5 cellular contexts compared by ENCODE assay signal in the genomic region with DNA sequence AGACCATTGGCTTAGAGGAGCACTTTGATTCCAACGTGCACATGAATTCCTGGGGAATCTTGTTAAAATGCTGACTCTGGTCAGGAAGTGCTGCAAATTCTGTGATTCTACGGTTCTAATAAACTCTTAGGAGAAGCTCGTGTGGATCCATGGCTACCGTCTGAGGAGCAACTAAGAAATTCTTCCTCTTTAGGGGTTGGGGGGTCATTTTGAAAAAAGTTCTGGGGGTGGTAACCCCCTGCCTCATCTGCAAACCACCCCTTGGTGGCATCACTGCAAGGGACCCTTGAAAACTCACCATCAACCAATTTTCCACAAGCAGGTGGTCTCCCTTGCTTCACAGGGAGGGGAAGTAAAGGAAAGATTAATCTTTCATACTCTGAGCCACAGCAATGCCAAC.
"Had no signal": no experiment of that assay in that cellular context is flagged by ENCODE, and none has a peak within 500 bp of the region (broad histone marks: within the 10 kb centered on the region; RNA-seq: fewer than 3 reads in every experiment).

No MANE protein-coding gene starts in this region.

- H3K4me3 Mint-ChIP-seq: GM23338, H9 had no signal

- H3K27ac Mint-ChIP-seq: GM23338, H9 had no signal

- H3K9me3 Mint-ChIP-seq: H9 had no signal

- DNase-seq: H9, HCEC 1CT, IMR-90 had no signal

- H3K4me3 ChIP-seq: GM23338, K562 had no signal

- ATAC-seq: GM23338, K562 had no signal
